29 cellular contexts compared by ENCODE assay signal in the genomic region with DNA sequence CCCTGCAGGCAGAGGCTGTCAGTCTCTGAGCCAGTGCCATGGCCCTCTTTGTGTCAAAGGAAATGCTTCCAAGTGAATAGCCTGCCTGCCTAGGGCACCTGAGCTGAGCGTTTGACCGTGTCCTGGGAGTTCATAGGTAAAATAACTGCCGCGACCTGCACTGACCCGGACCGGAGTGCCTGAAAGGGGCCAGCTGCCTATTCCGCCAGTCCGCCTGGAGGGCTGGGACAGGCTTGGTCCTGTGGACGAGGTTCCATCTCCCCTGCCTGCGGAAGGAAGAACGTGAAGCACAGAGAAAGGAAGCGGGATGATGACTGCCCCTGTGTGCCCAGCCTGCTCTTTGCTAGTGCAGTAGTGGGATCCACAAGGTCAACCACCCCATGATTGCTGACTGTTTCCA. TPM values are rescaled to one million over a fixed set of nuclear protein-coding genes. Genes with fewer than 3 reads are reported as not detected.
"Had no signal": no experiment of that assay in that cellular context is flagged by ENCODE, and none has a peak within 500 bp of the region (broad histone marks: within the 10 kb centered on the region; RNA-seq: fewer than 3 reads in every experiment).

No MANE protein-coding gene starts in this region.

- H3K4me1 ChIP-seq: colonic mucosa, esophagus squamous epithelium, gastroesophageal sphincter, left ventricle myocardium inferior, lower lobe of right lung had no signal

- H3K27me3 Mint-ChIP-seq: central memory CD8-positive, alpha-beta T cell had no signal

- H3K27me3 ChIP-seq: colonic mucosa, hepatocyte had no signal

- H3K27ac ChIP-seq: colonic mucosa, epithelial cell of prostate, esophagus squamous epithelium, gastroesophageal sphincter, hepatocyte, left ventricle myocardium inferior, lower lobe of right lung had no signal

- H3K9me3 ChIP-seq: colonic mucosa, gastroesophageal sphincter, left ventricle myocardium inferior, lower lobe of right lung had no signal

- H3K4me3 ChIP-seq: colonic mucosa, dorsolateral prefrontal cortex, esophagus squamous epithelium, gastroesophageal sphincter, heart left ventricle, hepatocyte, left ventricle myocardium inferior, lower lobe of right lung had no signal

- H3K36me3 ChIP-seq: colonic mucosa, esophagus squamous epithelium, gastroesophageal sphincter, heart left ventricle, left ventricle myocardium inferior, lower lobe of right lung had no signal

- H3K27ac Mint-ChIP-seq: effector memory CD8-positive, alpha-beta T cell; endodermal cell; immature natural killer cell had no signal

- H3K36me3 Mint-ChIP-seq: immature natural killer cell had no signal

- H3K4me2 ChIP-seq: hepatocyte had no signal

- DNase-seq: cerebellar nuclear complex; colonic mucosa; dermis blood vessel endothelial cell; dorsolateral prefrontal cortex; effector CD8-positive, alpha-beta T cell; effector memory CD8-positive, alpha-beta T cell; endodermal cell; erythroblast; esophagus squamous epithelium; foreskin fibroblast; hypothalamus; immature natural killer cell; islet precursor cell; kidney; kidney glomerular epithelial cell; left colon; left ventricle myocardium inferior; lower lobe of right lung; mesenchymal stem cell; midbrain had no signal

- ATAC-seq: effector memory CD8-positive, alpha-beta T cell; esophagus mucosa; gastroesophageal sphincter; heart left ventricle; left colon; left lobe of liver; lower lobe of right lung had no signal

- H3K4me3 Mint-ChIP-seq: central memory CD8-positive, alpha-beta T cell; effector memory CD8-positive, alpha-beta T cell; endodermal cell; immature natural killer cell had no signal

- H2AFZ ChIP-seq: hepatocyte had no signal

- H3K79me2 ChIP-seq: hepatocyte had no signal

- H3K4me1 Mint-ChIP-seq: central memory CD8-positive, alpha-beta T cell; endodermal cell; immature natural killer cell had no signal

RNA-seq across cellular contexts. Expression of a gene that starts 17.5 kb away (rescaled TPM):
- total RNA-seq: chondrocyte, endodermal cell, hepatocyte, left lobe of liver, myocyte had no signal
